ENCODE assay signal across 18 cellular contexts in genomic region chr22:33958741-33959140, GRCh38. TPM values are rescaled to one million over a fixed set of nuclear protein-coding genes. Genes with fewer than 3 reads are reported as not detected.
A peak's percentile ranks its signal among the peaks of the same experiment; 100 is the strongest.
DNase-seq lines count a peak whose midpoint lies in the region; ATAC-seq, FAIRE-seq and TF ChIP-seq lines count a peak whose summit lies in the region.
"Had no signal": no experiment of that assay in that cellular context is flagged by ENCODE, and none has a peak within 500 bp of the region (broad histone marks: within the 10 kb centered on the region; RNA-seq: fewer than 3 reads in every experiment).

No MANE protein-coding gene starts in this region.

- H3K4me3 ChIP-seq in right lobe of liver (no peak overlapping the region), HepG2 (replicated peaks in 1 of 3; ENCODE audit: insufficient read depth in 1 of 3, low read depth in 2 of 3, low read length in 3 of 3) (no peak overlapping the region), OCI-LY3 (ENCODE audit: low read length) (no peak overlapping the region)
- H3K4me3 ChIP-seq: HAP-1 had no signal

- H4K20me1 ChIP-seq in HepG2 (ENCODE audit: insufficient read depth, low read length) (no peaks in the 10 kb centered on the region), OCI-LY3 (ENCODE audit: insufficient read depth, low read length) (no peaks in the 10 kb centered on the region)

- H3K36me3 Mint-ChIP-seq in memory B cell: no peaks in the 10 kb centered on the region
- H3K36me3 Mint-ChIP-seq: CD4-positive, CD25-positive, alpha-beta regulatory T cell; IgD-negative memory B cell had no signal

- DNase-seq in right lobe of liver (no peak), HepG2 (ENCODE audit: low spot score) (no peak), memory B cell (ENCODE audit: low spot score in 2 of 2) (no peak), urothelium cell line (ENCODE audit: low spot score) (no peak), NCI-H345 treated with DMSO at 0.1 percent for 48 hours (lab: John Stamatoyannopoulos, UW; ENCODE audit: unreplicated experiment) (no peak)
- DNase-seq: CD4-positive, CD25-positive, alpha-beta regulatory T cell; DMS79 treated with DMSO at 0.1 percent for 48 hours; EL; GOT3 had no signal

- H3K27ac Mint-ChIP-seq in memory B cell: no peak overlapping the region
- H3K27ac Mint-ChIP-seq: CD4-positive, CD25-positive, alpha-beta regulatory T cell; IgD-negative memory B cell had no signal

- no peaks in the 10 kb centered on the region for H3K4me1 ChIP-seq in right lobe of liver
- no peaks in the 10 kb centered on the region for H3K4me1 ChIP-seq in HepG2 (ENCODE audit: insufficient read depth, low read length)
- H3K4me1 ChIP-seq in OCI-LY3 (ENCODE audit: low read length): peaks cover 52% of the 10 kb centered on the region
- H3K4me1 ChIP-seq: HAP-1 had no signal

- H3K79me2 ChIP-seq in HepG2 (ENCODE audit: insufficient read depth, low read length): no peaks in the 10 kb centered on the region
- no peaks in the 10 kb centered on the region for H3K79me2 ChIP-seq in OCI-LY3 (ENCODE audit: low read length)

- TF ChIP-seq POLR2A in right lobe of liver (IDR thresholded peaks at IDR 0.05) (no peak), HepG2 (IDR thresholded peaks at IDR 0.05; ENCODE audit: insufficient read depth in 1 of 2, low read depth in 2 of 2, low read length in 2 of 2) (no peak)

- no peak overlapping the region for H2AFZ ChIP-seq in HepG2 (ENCODE audit: low read length)
- no peak overlapping the region for H2AFZ ChIP-seq in OCI-LY3 (ENCODE audit: low read depth, low read length)

- peaks cover 4% of the 10 kb centered on the region for H3K4me1 Mint-ChIP-seq in memory B cell
- H3K4me1 Mint-ChIP-seq: CD4-positive, CD25-positive, alpha-beta regulatory T cell had no signal

- no peaks in the 10 kb centered on the region for H3K9me3 Mint-ChIP-seq in memory B cell
- H3K9me3 Mint-ChIP-seq: CD4-positive, CD25-positive, alpha-beta regulatory T cell had no signal

- no peak for FAIRE-seq in HepG2 (lab: Jason Lieb, UNC)
- no peak for FAIRE-seq in urothelium cell line (lab: Jason Lieb, UNC)
- FAIRE-seq: G401.6, GM12891, GM19239 had no signal

- no peaks in the 10 kb centered on the region for H3K27me3 ChIP-seq in right lobe of liver
- no peaks in the 10 kb centered on the region for H3K27me3 ChIP-seq in HepG2 (ENCODE audit: control insufficient read depth in 1 of 2, insufficient read depth in 2 of 2, low read length in 2 of 2)
- H3K27me3 ChIP-seq in OCI-LY3 (ENCODE audit: low read depth, low read length): 0 out of 2 replicates have a peak, but pooled peaks cover 7% of the 10 kb centered on the region

- CTCF ChIA-PET in HepG2 (lab: Yijun Ruan, JAX; ENCODE audit: low intra/inter-chr PET ratio, low total read pairs): no interaction called here

- TF ChIP-seq EP300 in HepG2 (IDR thresholded peaks at IDR 0.05; ENCODE audit: low read depth in 2 of 2, low read length in 2 of 2): no peak
- TF ChIP-seq EP300 in HepG2 (CRISPR knock-in tag; IDR thresholded peaks at IDR 0.05; ENCODE audit: borderline replicate concordance): no peak

- H3K9me3 ChIP-seq in right lobe of liver (no peaks in the 10 kb centered on the region), HepG2 (ENCODE audit: low read length) (no peaks in the 10 kb centered on the region), OCI-LY3 (ENCODE audit: insufficient read depth, low read length) (no peaks in the 10 kb centered on the region)
- H3K9me3 ChIP-seq: HAP-1 had no signal

- H3K9ac ChIP-seq in HepG2 (ENCODE audit: insufficient read depth, low read depth, low read length) (no peak overlapping the region), OCI-LY3 (ENCODE audit: low read length) (no peak overlapping the region)

- intact Hi-C loops in right lobe of liver (cut with DNase I) (no loop called here), HepG2 (cut with micrococcal nuclease; ENCODE audit: unreplicated experiment) (no loop called here)

- peak; percentile 38 to 53 (median 46) for ATAC-seq in right lobe of liver
- ATAC-seq in HepG2: no peak
- ATAC-seq in memory B cell (ENCODE audit: low read depth): peak; percentile 45
- no peak for ATAC-seq in SK-N-SH treated with all-trans-retinoic acid at 6 μM for 48 hours

- BruUV-seq in HepG2 (replicated peaks; lab: Mats Ljungman, UMichigan): no TSS peak

- H3K4me3 Mint-ChIP-seq in memory B cell: no peak overlapping the region
- H3K4me3 Mint-ChIP-seq: CD4-positive, CD25-positive, alpha-beta regulatory T cell; IgD-negative memory B cell had no signal

- in situ Hi-C loops in HepG2 (cut with HindIII; ENCODE audit: extremely low pct_ligation_motif_present, low pct_unique_long_range_greater_than_20kb): no loop called here

- TF ChIP-seq RAD21 in HepG2 (CRISPR knock-in tag; IDR thresholded peaks at IDR 0.05): no peak

- TF ChIP-seq CTCF in right lobe of liver (IDR thresholded peaks at IDR 0.05) (no peak), HepG2 (CRISPR knock-in tag; IDR thresholded peaks at IDR 0.05) (no peak), OCI-LY3 (IDR thresholded peaks at IDR 0.05; ENCODE audit: low read depth, low read length) (no peak)

- H3K27me3 Mint-ChIP-seq in memory B cell: no peaks in the 10 kb centered on the region
- H3K27me3 Mint-ChIP-seq: CD4-positive, CD25-positive, alpha-beta regulatory T cell had no signal

- H3K36me3 ChIP-seq in right lobe of liver (no peaks in the 10 kb centered on the region), HepG2 (replicated peaks in 1 of 2; ENCODE audit: control insufficient read depth in 1 of 2, insufficient read depth in 2 of 2, low read length in 2 of 2) (no peaks in the 10 kb centered on the region), OCI-LY3 (replicated peaks; ENCODE audit: low read depth, low read length) (no peaks in the 10 kb centered on the region)
- H3K36me3 ChIP-seq: HAP-1 had no signal

- H3K27ac ChIP-seq in right lobe of liver (no peak overlapping the region), HepG2 (ENCODE audit: extremely low read length, insufficient read depth, low read length) (no peak overlapping the region), OCI-LY3 (ENCODE audit: low read length) (no peak overlapping the region)
- H3K27ac ChIP-seq: 22Rv1 had no signal

- POLR2A ChIA-PET in HepG2 (lab: Yijun Ruan, JAX): no interaction called here

- H3K4me2 ChIP-seq in HepG2 (ENCODE audit: low read depth, low read length): no peak overlapping the region
- H3K4me2 ChIP-seq in OCI-LY3 (ENCODE audit: low read length): peak overlapping the region; percentile 2; the same call in 1 of the 2 replicates

TF ChIP-seq in HepG2, 621 proteins besides CTCF, POLR2A, EP300 and RAD21 (continues in another document):
- no peak for TF ChIP-seq ZNF652 (CRISPR knock-in tag; IDR thresholded peaks at IDR 0.05; ENCODE audit: borderline replicate concordance, low read depth)
- TF ChIP-seq NFYC (CRISPR knock-in tag; IDR thresholded peaks at IDR 0.05): no peak
- TF ChIP-seq MYNN (CRISPR knock-in tag; IDR thresholded peaks at IDR 0.05; ENCODE audit: low read depth): no peak

TF ChIP-seq in SK-N-SH treated with all-trans-retinoic acid at 6 μM for 48 hours, 23 proteins besides CTCF, POLR2A, EP300 and RAD21 (continues in another document):
- TF ChIP-seq PATZ1 (CRISPR knock-in tag; IDR thresholded peaks at IDR 0.05; ENCODE audit: borderline replicate concordance): no peak

RNA-seq across cellular contexts. Expression of gene LARGE1, which starts 38.5 kb away (rescaled TPM):
- 10 to 100 TPM; 12.2 to 28.3 (median 15.2) TPM for total RNA-seq in right lobe of liver
- total RNA-seq in HepG2 (2016; rRNA removed; fragmentation: Illumina TruSeq; extraction: Trizol): 10.2 and 11.0 TPM in 2 replicates
- total RNA-seq in HepG2 (2016; cell fraction: cytosol; rRNA removed; fragmentation: Illumina TruSeq; extraction: Trizol; ENCODE audit: low read depth): 2.6 and 4.8 TPM in 2 replicates
- total RNA-seq in HepG2 (2016; cell fraction: insoluble cytoplasmic fraction; rRNA removed; fragmentation: Illumina TruSeq; extraction: Trizol): 8.7 and 10.4 TPM in 2 replicates
- total RNA-seq in HepG2 (2016; cell fraction: membrane; rRNA removed; fragmentation: Illumina TruSeq; extraction: Trizol): 8.0 and 8.7 TPM in 2 replicates
- 12.6 and 19.7 TPM in 2 replicates for total RNA-seq in HepG2 (2016; cell fraction: nucleus; rRNA removed; fragmentation: Illumina TruSeq; extraction: Trizol)
- 8.4 and 9.7 TPM in 2 replicates for polyA plus RNA-seq in HepG2 (2011; rRNA removed)
- polyA plus RNA-seq in HepG2 (2011; cell fraction: cytosol; rRNA removed): 7.6 and 7.8 TPM in 2 replicates
- 10.1 and 10.2 TPM in 2 replicates for polyA plus RNA-seq in HepG2 (2011; cell fraction: nucleus; rRNA removed)
- 6.8 and 7.7 TPM in 2 replicates for polyA plus RNA-seq in HepG2 (2012)
- polyA plus RNA-seq in HepG2 (2016; cell fraction: cytosol; fragmentation: Illumina TruSeq; extraction: Trizol; ENCODE audit: low read depth): 1.0 and 1.3 TPM in 2 replicates
- 7.4 and 8.7 TPM in 2 replicates for polyA plus RNA-seq in HepG2 (2016; cell fraction: insoluble cytoplasmic fraction; fragmentation: Illumina TruSeq; extraction: Trizol; ENCODE audit: low read depth)
- polyA plus RNA-seq in HepG2 (2016; cell fraction: membrane; fragmentation: Illumina TruSeq; extraction: Trizol; ENCODE audit: low read depth): 4.7 and 5.3 TPM in 2 replicates
- 9.1 and 9.5 TPM in 2 replicates for polyA plus RNA-seq in HepG2 (2016; cell fraction: nucleus; fragmentation: Illumina TruSeq; extraction: Trizol; ENCODE audit: insufficient read depth, low read depth)
- polyA minus RNA-seq in HepG2 (2011; rRNA and poly(A)+ RNA removed; ENCODE audit: low replicate concordance): 0.09 and 45.3 TPM in 2 replicates
- 10.6 and 17.4 TPM in 2 replicates for polyA minus RNA-seq in HepG2 (2011; cell fraction: cytosol; rRNA and poly(A)+ RNA removed)
- polyA minus RNA-seq in HepG2 (2011; cell fraction: nucleus; rRNA and poly(A)+ RNA removed): 24.1 and 29.6 TPM in 2 replicates
- total RNA-seq: A673; CD4-positive, CD25-positive, alpha-beta regulatory T cell had no signal
- polyA plus RNA-seq: CD4-positive, CD25-positive, alpha-beta regulatory T cell had no signal

Comparison
In these comparisons a context has a peak if more than half of its experiments do, and no peak if none do; other contexts are left out.
1. ATAC-seq: peak in right lobe of liver (4 of 4) and memory B cell (single experiment); none in HepG2 (single experiment) and SK-N-SH treated with all-trans-retinoic acid at 6 μM for 48 hours (single experiment).